In genomic region chr17:76734080-76734840, GRCh38 we compare ENCODE assay signal across 8 cellular contexts. TPM values are rescaled to one million over a fixed set of nuclear protein-coding genes. Genes with fewer than 3 reads are reported as not detected.
DNase-seq lines count a peak whose midpoint lies in the region; ATAC-seq, FAIRE-seq and TF ChIP-seq lines count a peak whose summit lies in the region.

No MANE protein-coding gene starts in this region.

- peak overlapping the region; percentile 87 to 99 (median 97) for H3K27ac Mint-ChIP-seq in CD4-positive, alpha-beta memory T cell
- H3K27ac Mint-ChIP-seq in astrocyte (ENCODE audit: unreplicated experiment): no peak overlapping the region

- no peak for FAIRE-seq in astrocyte (lab: Jason Lieb, UNC)

- peaks cover 58% of the 10 kb centered on the region for H4K20me1 ChIP-seq in astrocyte (ENCODE audit: insufficient read depth, low read length)

- no peaks in the 10 kb centered on the region for H3K9me3 ChIP-seq in CD4-positive, alpha-beta memory T cell (ENCODE audit: control insufficient read depth in 1 of 2, low read length in 2 of 2)
- H3K9me3 ChIP-seq in astrocyte (ENCODE audit: insufficient read depth, low read depth, low read length): no peaks in the 10 kb centered on the region
- H3K9me3 ChIP-seq in mucosa of stomach (ENCODE audit: control insufficient read depth, low read length): no peaks in the 10 kb centered on the region

- no peak for DNase-seq in CD4-positive, alpha-beta memory T cell
- DNase-seq in LHCN-M2 (ENCODE audit: low read depth) (peak; percentile 41), astrocyte (ENCODE audit: low read depth) (no peak), foreskin melanocyte (no peak), GM10266 (ENCODE audit: extremely low spot score) (no peak)

- peaks cover 0 to 8% (median 0%) of the 10 kb centered on the region in 8 donors for H3K9me3 Mint-ChIP-seq in CD4-positive, alpha-beta memory T cell
- H3K9me3 Mint-ChIP-seq in astrocyte (ENCODE audit: unreplicated experiment): no peaks in the 10 kb centered on the region

- H3K4me3 ChIP-seq in CD4-positive, alpha-beta memory T cell (ENCODE audit: low read length in 2 of 2): peak overlapping the region; percentile 74 to 93
- H3K4me3 ChIP-seq in astrocyte (ENCODE audit: insufficient read depth, low read depth, low read length): peak overlapping the region; percentile 92
- H3K4me3 ChIP-seq in mucosa of stomach (ENCODE audit: low read length): no peak overlapping the region

- no peaks in the 10 kb centered on the region for H3K27me3 Mint-ChIP-seq in CD4-positive, alpha-beta memory T cell
- H3K27me3 Mint-ChIP-seq in astrocyte (ENCODE audit: low read depth, unreplicated experiment): no peaks in the 10 kb centered on the region

- H3K36me3 ChIP-seq in CD4-positive, alpha-beta memory T cell (ENCODE audit: insufficient read depth, low read length): peaks cover 55% of the 10 kb centered on the region
- peaks cover 45% of the 10 kb centered on the region for H3K36me3 ChIP-seq in astrocyte (ENCODE audit: insufficient read depth, low read length)
- no peaks in the 10 kb centered on the region for H3K36me3 ChIP-seq in mucosa of stomach (ENCODE audit: control insufficient read depth, insufficient read depth, low read length)

- no peak for TF ChIP-seq CTCF in astrocyte (IDR thresholded peaks at IDR 0.05; ENCODE audit: insufficient read depth, low read depth, low read length)
- no peak for TF ChIP-seq CTCF in GM10266 (IDR thresholded peaks at IDR 0.05; ENCODE audit: control insufficient read depth, insufficient read depth, low read depth, missing control alignments)

- H3K4me1 Mint-ChIP-seq in CD4-positive, alpha-beta memory T cell: peaks cover 44 to 74% (median 59%) of the 10 kb centered on the region in 4 donors
- peaks cover 20% of the 10 kb centered on the region for H3K4me1 Mint-ChIP-seq in astrocyte (ENCODE audit: low read depth, unreplicated experiment)

- intact Hi-C loops in CD4-positive, alpha-beta memory T cell (cut with micrococcal nuclease): no loop called here

- H3K9ac ChIP-seq in astrocyte (ENCODE audit: low read length) (peak overlapping the region; percentile 98), mucosa of stomach (ENCODE audit: low read length) (peak overlapping the region; percentile 50)

- peak overlapping the region; percentile 95 for H3K27ac ChIP-seq in CD4-positive, alpha-beta memory T cell (ENCODE audit: low read depth, low read length)
- peak overlapping the region; percentile 18 for H3K27ac ChIP-seq in astrocyte (ENCODE audit: low read depth, low read length)

- H3K4me2 ChIP-seq in astrocyte (ENCODE audit: low read length): peak overlapping the region; percentile 89

- peaks cover 74% of the 10 kb centered on the region for H3K4me1 ChIP-seq in CD4-positive, alpha-beta memory T cell (ENCODE audit: insufficient read depth, low read length)
- H3K4me1 ChIP-seq in astrocyte (ENCODE audit: insufficient read depth, low read length) (peaks cover 35% of the 10 kb centered on the region), mucosa of stomach (ENCODE audit: control insufficient read depth, insufficient read depth, low read length) (peaks cover 12% of the 10 kb centered on the region)

- no peak overlapping the region for H2AFZ ChIP-seq in astrocyte (ENCODE audit: low read depth, low read length)

- no peaks in the 10 kb centered on the region for H3K27me3 ChIP-seq in CD4-positive, alpha-beta memory T cell (ENCODE audit: insufficient read depth, low read length)
- H3K27me3 ChIP-seq in astrocyte (ENCODE audit: insufficient read depth, low read length) (no peaks in the 10 kb centered on the region), mucosa of stomach (ENCODE audit: control insufficient read depth, insufficient read depth, low read length) (no peaks in the 10 kb centered on the region)

- POLR2A ChIA-PET in CD4-positive, alpha-beta memory T cell (lab: Charles Lee; ENCODE audit: partially characterized antibody): interaction anchor here (0.6 to 8.0 kb wide), 10 partner anchors 9 to 406 kb away, joined by 3 to 283 read pairs (median 7); partner anchors contain the start of genes JMJD6, METTL23 and SEC14L1

- CTCF ChIA-PET in CD4-positive, alpha-beta memory T cell (lab: Charles Lee; ENCODE audit: partially characterized antibody): interaction anchor here (1.2 to 1.4 kb wide), 3 partner anchors 8 to 106 kb away, joined by 3 read pairs; partner anchors contain the start of genes JMJD6 and METTL23

- peak overlapping the region; percentile 92 to 98 (median 96) for H3K4me3 Mint-ChIP-seq in CD4-positive, alpha-beta memory T cell
- H3K4me3 Mint-ChIP-seq in astrocyte (ENCODE audit: unreplicated experiment): peak overlapping the region; percentile 99

- H3K36me3 Mint-ChIP-seq in CD4-positive, alpha-beta memory T cell: peaks cover 37 to 77% of the 10 kb centered on the region in 2 donors
- H3K36me3 Mint-ChIP-seq in astrocyte (ENCODE audit: low read depth, unreplicated experiment): peaks cover 18% of the 10 kb centered on the region

- no peak for ATAC-seq in GM18498 (IDR thresholded peaks at IDR 0.05; ENCODE audit: unreplicated experiment)
- ATAC-seq in GM21526 (IDR thresholded peaks at IDR 0.05; ENCODE audit: low FRiP score, unreplicated experiment): no peak

- H3K79me2 ChIP-seq in astrocyte (ENCODE audit: insufficient read depth, low read length): peaks cover 81% of the 10 kb centered on the region

RNA-seq across cellular contexts. Expression of gene SRSF2, which starts 2.9 kb away (rescaled TPM):
- total RNA-seq in CD4-positive, alpha-beta memory T cell: 100 to 1,000 TPM; 327 to 330 TPM
- polyA plus RNA-seq in CD4-positive, alpha-beta memory T cell: 100 to 1,000 TPM in 1 of 2 donors, 10 to 100 TPM in 1; 67.6 to 111 TPM
- total RNA-seq in LHCN-M2 (2014; rRNA removed) (387 and 481 TPM in 2 replicates), astrocyte (143 and 176 TPM in 2 replicates)
- polyA plus RNA-seq in LHCN-M2 (2012): 147 TPM

RNA-seq across cellular contexts. Expression of gene MFSD11, which starts 3.7 kb away (rescaled TPM):
- total RNA-seq in CD4-positive, alpha-beta memory T cell: 10 to 100 TPM; 32.7 to 37.8 TPM
- polyA plus RNA-seq in CD4-positive, alpha-beta memory T cell: 10 to 100 TPM; 23.1 to 34.7 TPM
- total RNA-seq in LHCN-M2 (2014; rRNA removed) (30.5 and 31.0 TPM in 2 replicates), astrocyte (20.1 and 20.9 TPM in 2 replicates)
- 15.2 TPM for polyA plus RNA-seq in LHCN-M2 (2012)

RNA-seq across cellular contexts. Expression of gene METTL23, which starts 7.6 kb away (rescaled TPM):
- 10 to 100 TPM; 75.5 to 81.4 TPM for total RNA-seq in CD4-positive, alpha-beta memory T cell
- 100 to 1,000 TPM; 134 to 156 TPM for polyA plus RNA-seq in CD4-positive, alpha-beta memory T cell
- total RNA-seq in LHCN-M2 (2014; rRNA removed) (40.5 and 41.2 TPM in 2 replicates), astrocyte (24.3 and 26.0 TPM in 2 replicates)
- polyA plus RNA-seq in LHCN-M2 (2012): 38.5 TPM

RNA-seq across cellular contexts. Expression of gene JMJD6, which starts 7.9 kb away (rescaled TPM):
- total RNA-seq in CD4-positive, alpha-beta memory T cell: 10 to 100 TPM; 59.4 to 62.1 TPM
- 10 to 100 TPM; 22.1 to 40.7 TPM for polyA plus RNA-seq in CD4-positive, alpha-beta memory T cell
- total RNA-seq in LHCN-M2 (2014; rRNA removed) (29.3 and 34.5 TPM in 2 replicates), astrocyte (45.5 and 47.2 TPM in 2 replicates)
- 36.2 TPM for polyA plus RNA-seq in LHCN-M2 (2012)

RNA-seq across cellular contexts. Expression of gene MXRA7, which starts 23.5 kb away (rescaled TPM):
- total RNA-seq in CD4-positive, alpha-beta memory T cell: 1 to 10 TPM; 6.3 to 9.2 TPM
- 10 to 100 TPM in 1 of 2 donors, 1 to 10 TPM in 1; 5.3 to 15.0 TPM for polyA plus RNA-seq in CD4-positive, alpha-beta memory T cell
- total RNA-seq in LHCN-M2 (2014; rRNA removed) (470 and 568 TPM in 2 replicates), astrocyte (177 and 179 TPM in 2 replicates)
- polyA plus RNA-seq in LHCN-M2 (2012): 354 TPM
